In the genomic region with DNA sequence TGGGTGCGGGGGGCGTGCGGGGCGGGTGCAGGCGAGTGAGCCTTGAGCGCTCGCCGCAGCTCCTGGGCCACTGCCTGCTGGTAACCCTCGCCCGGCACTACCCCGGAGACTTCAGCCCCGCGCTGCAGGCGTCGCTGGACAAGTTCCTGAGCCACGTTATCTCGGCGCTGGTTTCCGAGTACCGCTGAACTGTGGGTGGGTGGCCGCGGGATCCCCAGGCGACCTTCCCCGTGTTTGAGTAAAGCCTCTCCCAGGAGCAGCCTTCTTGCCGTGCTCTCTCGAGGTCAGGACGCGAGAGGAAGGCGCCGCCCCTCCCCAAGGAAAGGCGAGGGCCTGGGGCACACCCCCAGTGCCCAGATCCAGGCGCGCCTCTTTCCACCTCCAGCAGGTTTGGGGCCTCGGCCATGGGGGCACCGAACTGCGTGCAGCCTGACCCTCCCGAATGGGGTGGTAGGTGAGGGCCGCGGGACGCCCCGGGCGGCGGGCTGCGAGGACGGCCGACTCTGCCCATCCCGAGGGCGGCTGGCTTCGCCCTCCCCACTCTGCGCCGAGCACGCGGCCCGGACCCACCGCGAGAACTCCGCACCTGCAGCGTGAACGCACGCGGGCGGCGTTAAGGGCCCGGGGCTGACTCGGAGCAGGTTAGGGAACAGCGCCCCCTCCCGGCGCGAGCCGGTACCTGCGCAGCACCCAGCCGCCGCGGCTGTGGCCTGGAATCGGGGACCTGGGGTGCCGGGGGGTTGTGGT, we compare ENCODE assay signal across 8 cellular contexts. TPM values are rescaled to one million over a fixed set of nuclear protein-coding genes. Genes with fewer than 3 reads are reported as not detected.
DNase-seq lines count a peak whose midpoint lies in the region; ATAC-seq, FAIRE-seq and TF ChIP-seq lines count a peak whose summit lies in the region.

No MANE protein-coding gene starts in this region.

- no peak overlapping the region for H3K18ac ChIP-seq in trophoblast cell (ENCODE audit: low read length)

- H3K27ac ChIP-seq in MM.1S (ENCODE audit: low read length) = no peak overlapping the region
- H3K27ac ChIP-seq in trophoblast cell (ENCODE audit: low read depth, low read length) = no peak overlapping the region
- H3K27ac ChIP-seq in tibial nerve = no peak overlapping the region

- H3K4ac ChIP-seq in trophoblast cell (ENCODE audit: low read depth, low read length) = no peak overlapping the region

- H3K4me1 ChIP-seq in MM.1S (ENCODE audit: low read length) = 0 out of 2 replicates have a peak, but pooled peaks cover 6% of the 10 kb centered on the region
- peaks cover 5 to 11% of the 10 kb centered on the region in 2 experiments for H3K4me1 ChIP-seq in trophoblast cell (ENCODE audit: control insufficient read depth in 1 of 2, insufficient read depth in 2 of 2, low read length in 2 of 2)
- peaks cover 0 to 30% (median 15%) of the 10 kb centered on the region in 4 donors for H3K4me1 ChIP-seq in tibial nerve

- TF ChIP-seq POLR2A in GM12892 (IDR thresholded peaks at IDR 0.05; ENCODE audit: low read depth, low read length) (no peak), tibial nerve (IDR thresholded peaks at IDR 0.05) (no peak)

- H3K4me3 ChIP-seq in MM.1S (ENCODE audit: low read length) (peak overlapping the region; percentile 47), trophoblast cell (ENCODE audit: low read depth, low read length) (no peak overlapping the region), tibial nerve (peak overlapping the region; percentile 9 to 41 (median 25))

- no peak overlapping the region for H4K12ac ChIP-seq in trophoblast cell (ENCODE audit: low read depth, low read length)

- no peak overlapping the region for H3K14ac ChIP-seq in trophoblast cell (ENCODE audit: low read length)

- no peak overlapping the region for H2AK5ac ChIP-seq in trophoblast cell (ENCODE audit: low read length)

- no peak for TF ChIP-seq EP300 in tibial nerve (IDR thresholded peaks at IDR 0.05)

- no peaks in the 10 kb centered on the region for H3K9me2 ChIP-seq in MM.1S (replicated peaks; ENCODE audit: insufficient read depth, low read length)

- no peaks in the 10 kb centered on the region for H3K79me2 ChIP-seq in MM.1S (ENCODE audit: low read length)
- no peaks in the 10 kb centered on the region for H3K79me2 ChIP-seq in trophoblast cell (ENCODE audit: control insufficient read depth, insufficient read depth, low read length, poor library complexity)

- no peak for ATAC-seq in GM19351 (IDR thresholded peaks at IDR 0.05; ENCODE audit: unreplicated experiment)

- no peaks in the 10 kb centered on the region for H3K79me1 ChIP-seq in trophoblast cell (ENCODE audit: low read length)

- no peak overlapping the region for H3K23ac ChIP-seq in trophoblast cell (ENCODE audit: low read length)

- DNase-seq in GM12892 (ENCODE audit: insufficient read length) (peak; percentile 94), MM.1S (peak; percentile 83), SKM-1 (lab: John Stamatoyannopoulos, UW; ENCODE audit: unreplicated experiment) (peak; percentile 49), head of caudate nucleus (peak; percentile 48 to 88 (median 76)), trophoblast cell (peak; percentile 48 to 79), tibial nerve (ENCODE audit: low spot score in 2 of 2) (peak; percentile 50 to 67)
- peak; percentile 87 for DNase-seq in activated naive CD4-positive, alpha-beta T cell treated with anti-CD3 and anti-CD28 coated beads, Interleukin-2, amount 50 U/mL, for 16 hours

- H2AFZ ChIP-seq in MM.1S (ENCODE audit: low read length) (peak overlapping the region; percentile 49), trophoblast cell (ENCODE audit: insufficient read depth, low read length, poor library complexity) (no peak overlapping the region)

- H3K27me3 ChIP-seq in MM.1S (replicated peaks; ENCODE audit: insufficient read depth, low read length) (peaks cover 27% of the 10 kb centered on the region), trophoblast cell (ENCODE audit: insufficient read depth, low read length) (peaks cover 16% of the 10 kb centered on the region), tibial nerve (peaks cover 0 to 44% of the 10 kb centered on the region in 2 donors)

- peak; percentile 74 for FAIRE-seq in GM12892 (lab: Jason Lieb, UNC)

- H3K9ac ChIP-seq in MM.1S (ENCODE audit: low read length) (peak overlapping the region; percentile 22; the same call in 1 of the 2 replicates), trophoblast cell (ENCODE audit: low read length) (no peak overlapping the region)

- no peak overlapping the region for H2BK120ac ChIP-seq in trophoblast cell (ENCODE audit: insufficient read depth, low read length, poor library complexity)

- no peaks in the 10 kb centered on the region for H3F3A ChIP-seq in MM.1S (ENCODE audit: insufficient read depth, low read length)

- H3K4me2 ChIP-seq in MM.1S (ENCODE audit: low read depth, low read length) (peak overlapping the region; percentile 93), trophoblast cell (ENCODE audit: low read length) (peak overlapping the region; percentile 46)

- no peak overlapping the region for H4K8ac ChIP-seq in trophoblast cell (ENCODE audit: low read depth, low read length)

- intact Hi-C loops in head of caudate nucleus (cut with DNase I) = loop anchor here (2.0 kb wide), 1 partner anchor 74 kb away; no protein-coding TSS in a partner anchor

- peak; percentile 88 for TF ChIP-seq CTCF in MM.1S (IDR thresholded peaks at IDR 0.05; ENCODE audit: low read length)
- peak; percentile 85 to 97 (median 93) for TF ChIP-seq CTCF in tibial nerve (IDR thresholded peaks at IDR 0.05)

- H3K9me3 ChIP-seq in MM.1S (replicated peaks; ENCODE audit: insufficient read depth, low read length) = no peaks in the 10 kb centered on the region
- H3K9me3 ChIP-seq in trophoblast cell (ENCODE audit: insufficient read depth, low read depth, low read length) = peaks cover 4% of the 10 kb centered on the region
- no peaks in the 10 kb centered on the region for H3K9me3 ChIP-seq in tibial nerve

- no peak overlapping the region for H2BK5ac ChIP-seq in trophoblast cell (ENCODE audit: low read depth, low read length, poor library complexity)

- no CpG with 5 or more reads among the region's 76 CpGs for WGBS in trophoblast cell (ENCODE audit: extremely low coverage, insufficient coverage, insufficient read length)
- WGBS in tibial nerve, 2 donors = 0 to 3% methylated on average over 16 to 45 of the region's 76 CpGs

- no peak overlapping the region for H2BK12ac ChIP-seq in trophoblast cell (ENCODE audit: low read length)

- H4K20me1 ChIP-seq in MM.1S (ENCODE audit: insufficient read depth, low read length) = no peaks in the 10 kb centered on the region

- H3K36me3 ChIP-seq in MM.1S (replicated peaks; ENCODE audit: insufficient read depth, low read length) (no peaks in the 10 kb centered on the region), trophoblast cell (ENCODE audit: control insufficient read depth in 1 of 2, insufficient read depth in 2 of 2, low read length in 2 of 2) (peaks cover 9 to 21% of the 10 kb centered on the region in 2 experiments), tibial nerve (peaks cover 0 to 16% (median 0%) of the 10 kb centered on the region in 3 donors)

- H4K91ac ChIP-seq in trophoblast cell (ENCODE audit: low read depth, low read length) = no peak overlapping the region

RNA-seq across cellular contexts. Expression of a gene that starts 0.8 kb away (rescaled TPM):
- not detected for polyA plus RNA-seq in GM12892 (2012; ENCODE audit: missing spikeins)
- polyA plus RNA-seq in trophoblast cell (2013) = 0.55 and 0.60 TPM in 2 replicates
- total RNA-seq in tibial nerve = not detected

RNA-seq across cellular contexts. Expression of a gene that starts 4.6 kb away (rescaled TPM):
- polyA plus RNA-seq in GM12892 (2012; ENCODE audit: missing spikeins) = not detected
- 0.22 TPM in 1 of 2 replicates, not detected in the other for polyA plus RNA-seq in trophoblast cell (2013)
- 100 to 1,000 TPM in 1 of 4 donors, 10 to 100 TPM in 2, not detected in 1; 48.4 to 135 (median 81.6) TPM for total RNA-seq in tibial nerve

RNA-seq across cellular contexts. Expression of a gene that starts 8.4 kb away (rescaled TPM):
- 1.2 TPM for polyA plus RNA-seq in GM12892 (2012; ENCODE audit: missing spikeins)
- not detected in 2 replicates for polyA plus RNA-seq in trophoblast cell (2013)
- total RNA-seq in tibial nerve = 100 to 1,000 TPM in 2 of 4 donors, 10 to 100 TPM in 2; 10.1 to 495 (median 102) TPM

RNA-seq across cellular contexts. Expression of a gene that starts 15.3 kb away (rescaled TPM):
- polyA plus RNA-seq in GM12892 (2012; ENCODE audit: missing spikeins) = not detected
- polyA plus RNA-seq in trophoblast cell (2013) = not detected in 2 replicates
- 1 to 10 TPM in 1 of 4 donors, not detected in 3; 3.3 TPM for total RNA-seq in tibial nerve

RNA-seq across cellular contexts. Expression of a gene that starts 28.6 kb away (rescaled TPM):
- 0.40 TPM for polyA plus RNA-seq in GM12892 (2012; ENCODE audit: missing spikeins)
- not detected in 2 replicates for polyA plus RNA-seq in trophoblast cell (2013)
- total RNA-seq in tibial nerve = not detected
